ENCODE assay signal across 1 cellular context in the genomic region with DNA sequence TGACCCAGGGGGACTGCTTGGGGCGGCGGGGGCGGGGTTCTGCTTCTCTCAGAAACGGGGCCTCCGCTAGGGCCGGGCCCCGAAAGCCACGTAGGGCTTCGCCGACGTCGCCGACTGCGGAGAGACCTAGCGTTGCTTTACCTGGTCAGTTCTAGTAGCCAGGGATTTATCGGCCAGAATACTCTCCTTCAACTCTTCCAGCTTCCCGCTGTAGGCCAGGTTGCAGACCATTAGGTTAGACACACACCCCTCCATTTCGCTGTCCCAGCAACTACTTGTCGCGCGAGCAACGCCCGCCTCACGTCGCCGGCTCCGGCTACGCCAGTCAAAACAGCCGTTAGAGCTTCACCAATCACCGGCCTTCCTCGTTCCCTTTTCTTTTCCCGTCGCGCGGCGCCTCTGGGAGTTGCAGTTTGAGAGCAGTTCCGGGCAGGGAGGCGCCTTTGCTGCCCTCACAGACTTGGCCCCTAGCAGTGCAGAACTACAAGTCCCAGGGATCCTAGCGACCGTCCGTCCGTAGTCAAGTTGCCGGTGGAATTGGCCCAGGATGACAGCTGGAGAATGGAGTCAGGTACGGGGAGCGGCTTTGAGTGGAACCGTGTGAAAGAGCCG.
A peak's percentile ranks its signal among the peaks of the same experiment; 100 is the strongest.
TF ChIP-seq lines count a peak whose summit lies in the region.

A gene with protein sequence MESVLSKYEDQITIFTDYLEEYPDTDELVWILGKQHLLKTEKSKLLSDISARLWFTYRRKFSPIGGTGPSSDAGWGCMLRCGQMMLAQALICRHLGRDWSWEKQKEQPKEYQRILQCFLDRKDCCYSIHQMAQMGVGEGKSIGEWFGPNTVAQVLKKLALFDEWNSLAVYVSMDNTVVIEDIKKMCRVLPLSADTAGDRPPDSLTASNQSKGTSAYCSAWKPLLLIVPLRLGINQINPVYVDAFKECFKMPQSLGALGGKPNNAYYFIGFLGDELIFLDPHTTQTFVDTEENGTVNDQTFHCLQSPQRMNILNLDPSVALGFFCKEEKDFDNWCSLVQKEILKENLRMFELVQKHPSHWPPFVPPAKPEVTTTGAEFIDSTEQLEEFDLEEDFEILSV (plus strand): TSS at position 513 of the 612 bp plus-strand sequence. CDS start 49 bp downstream, at position 562.
A gene with protein sequence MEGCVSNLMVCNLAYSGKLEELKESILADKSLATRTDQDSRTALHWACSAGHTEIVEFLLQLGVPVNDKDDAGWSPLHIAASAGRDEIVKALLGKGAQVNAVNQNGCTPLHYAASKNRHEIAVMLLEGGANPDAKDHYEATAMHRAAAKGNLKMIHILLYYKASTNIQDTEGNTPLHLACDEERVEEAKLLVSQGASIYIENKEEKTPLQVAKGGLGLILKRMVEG (minus strand): TSS at position 277 of the 612 bp plus-strand sequence. CDS start 22 bp downstream, at position 255.

TF ChIP-seq in SK-N-SH, 30 proteins besides CTCF, POLR2A, EP300 and RAD21 (continued from another document):
- TF ChIP-seq, protein P1, sequence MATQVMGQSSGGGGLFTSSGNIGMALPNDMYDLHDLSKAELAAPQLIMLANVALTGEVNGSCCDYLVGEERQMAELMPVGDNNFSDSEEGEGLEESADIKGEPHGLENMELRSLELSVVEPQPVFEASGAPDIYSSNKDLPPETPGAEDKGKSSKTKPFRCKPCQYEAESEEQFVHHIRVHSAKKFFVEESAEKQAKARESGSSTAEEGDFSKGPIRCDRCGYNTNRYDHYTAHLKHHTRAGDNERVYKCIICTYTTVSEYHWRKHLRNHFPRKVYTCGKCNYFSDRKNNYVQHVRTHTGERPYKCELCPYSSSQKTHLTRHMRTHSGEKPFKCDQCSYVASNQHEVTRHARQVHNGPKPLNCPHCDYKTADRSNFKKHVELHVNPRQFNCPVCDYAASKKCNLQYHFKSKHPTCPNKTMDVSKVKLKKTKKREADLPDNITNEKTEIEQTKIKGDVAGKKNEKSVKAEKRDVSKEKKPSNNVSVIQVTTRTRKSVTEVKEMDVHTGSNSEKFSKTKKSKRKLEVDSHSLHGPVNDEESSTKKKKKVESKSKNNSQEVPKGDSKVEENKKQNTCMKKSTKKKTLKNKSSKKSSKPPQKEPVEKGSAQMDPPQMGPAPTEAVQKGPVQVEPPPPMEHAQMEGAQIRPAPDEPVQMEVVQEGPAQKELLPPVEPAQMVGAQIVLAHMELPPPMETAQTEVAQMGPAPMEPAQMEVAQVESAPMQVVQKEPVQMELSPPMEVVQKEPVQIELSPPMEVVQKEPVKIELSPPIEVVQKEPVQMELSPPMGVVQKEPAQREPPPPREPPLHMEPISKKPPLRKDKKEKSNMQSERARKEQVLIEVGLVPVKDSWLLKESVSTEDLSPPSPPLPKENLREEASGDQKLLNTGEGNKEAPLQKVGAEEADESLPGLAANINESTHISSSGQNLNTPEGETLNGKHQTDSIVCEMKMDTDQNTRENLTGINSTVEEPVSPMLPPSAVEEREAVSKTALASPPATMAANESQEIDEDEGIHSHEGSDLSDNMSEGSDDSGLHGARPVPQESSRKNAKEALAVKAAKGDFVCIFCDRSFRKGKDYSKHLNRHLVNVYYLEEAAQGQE (IDR thresholded peaks at IDR 0.05; ENCODE audit: low read depth, low read length), result no peak
- TF ChIP-seq TCF12 (IDR thresholded peaks at IDR 0.05) (no peak), RXRA (IDR thresholded peaks at IDR 0.05; ENCODE audit: borderline replicate concordance, low read depth) (no peak), POLR2AphosphoS5 (IDR thresholded peaks at IDR 0.05; ENCODE audit: low read depth, low read length) (peak; percentile 41; the same call in 1 of the 2 replicates), TEAD4 (IDR thresholded peaks at IDR 0.05; ENCODE audit: borderline replicate concordance, insufficient read depth) (no peak), ELF1 (IDR thresholded peaks at IDR 0.05) (peak; percentile 87), EZH2phosphoT487 (IDR thresholded peaks at IDR 0.05; ENCODE audit: borderline replicate concordance, low read depth) (no peak), RFX5 (IDR thresholded peaks at IDR 0.05; ENCODE audit: low read length) (no peak), NFIC (IDR thresholded peaks at IDR 0.05; ENCODE audit: borderline replicate concordance) (no peak), FOXJ3 (CRISPR knock-in tag; IDR thresholded peaks at IDR 0.05) (no peak), GABPA (IDR thresholded peaks at IDR 0.05; ENCODE audit: low read depth) (peak; percentile 71), NRF1 (IDR thresholded peaks at IDR 0.05; ENCODE audit: low read depth, low read length) (no peak), YY1 (IDR thresholded peaks at IDR 0.05; ENCODE audit: low read depth) (no peak)
- TF ChIP-seq, protein P2, sequence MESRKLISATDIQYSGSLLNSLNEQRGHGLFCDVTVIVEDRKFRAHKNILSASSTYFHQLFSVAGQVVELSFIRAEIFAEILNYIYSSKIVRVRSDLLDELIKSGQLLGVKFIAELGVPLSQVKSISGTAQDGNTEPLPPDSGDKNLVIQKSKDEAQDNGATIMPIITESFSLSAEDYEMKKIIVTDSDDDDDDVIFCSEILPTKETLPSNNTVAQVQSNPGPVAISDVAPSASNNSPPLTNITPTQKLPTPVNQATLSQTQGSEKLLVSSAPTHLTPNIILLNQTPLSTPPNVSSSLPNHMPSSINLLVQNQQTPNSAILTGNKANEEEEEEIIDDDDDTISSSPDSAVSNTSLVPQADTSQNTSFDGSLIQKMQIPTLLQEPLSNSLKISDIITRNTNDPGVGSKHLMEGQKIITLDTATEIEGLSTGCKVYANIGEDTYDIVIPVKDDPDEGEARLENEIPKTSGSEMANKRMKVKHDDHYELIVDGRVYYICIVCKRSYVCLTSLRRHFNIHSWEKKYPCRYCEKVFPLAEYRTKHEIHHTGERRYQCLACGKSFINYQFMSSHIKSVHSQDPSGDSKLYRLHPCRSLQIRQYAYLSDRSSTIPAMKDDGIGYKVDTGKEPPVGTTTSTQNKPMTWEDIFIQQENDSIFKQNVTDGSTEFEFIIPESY (IDR thresholded peaks at IDR 0.05; ENCODE audit: borderline replicate concordance, low read depth), result peak; percentile 92
- TF ChIP-seq, protein P3, sequence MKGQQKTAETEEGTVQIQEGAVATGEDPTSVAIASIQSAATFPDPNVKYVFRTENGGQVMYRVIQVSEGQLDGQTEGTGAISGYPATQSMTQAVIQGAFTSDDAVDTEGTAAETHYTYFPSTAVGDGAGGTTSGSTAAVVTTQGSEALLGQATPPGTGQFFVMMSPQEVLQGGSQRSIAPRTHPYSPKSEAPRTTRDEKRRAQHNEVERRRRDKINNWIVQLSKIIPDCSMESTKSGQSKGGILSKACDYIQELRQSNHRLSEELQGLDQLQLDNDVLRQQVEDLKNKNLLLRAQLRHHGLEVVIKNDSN (IDR thresholded peaks at IDR 0.05; ENCODE audit: borderline replicate concordance, low read depth), result no peak
- TF ChIP-seq, protein P4, sequence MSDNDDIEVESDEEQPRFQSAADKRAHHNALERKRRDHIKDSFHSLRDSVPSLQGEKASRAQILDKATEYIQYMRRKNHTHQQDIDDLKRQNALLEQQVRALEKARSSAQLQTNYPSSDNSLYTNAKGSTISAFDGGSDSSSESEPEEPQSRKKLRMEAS (IDR thresholded peaks at IDR 0.05; ENCODE audit: low read depth), result peak; percentile 16; the same call in 1 of the 2 replicates
